Comparison of ENCODE assay signal across 13 cellular contexts in genomic region chr9:136241540-136241939, GRCh38. TPM values are rescaled to one million over a fixed set of nuclear protein-coding genes. Genes with fewer than 3 reads are reported as not detected.
"Had no signal": no experiment of that assay in that cellular context is flagged by ENCODE, and none has a peak within 500 bp of the region (broad histone marks: within the 10 kb centered on the region; RNA-seq: fewer than 3 reads in every experiment).

No MANE protein-coding gene starts in this region.

- H3K27me3 Mint-ChIP-seq: activated CD4-positive, alpha-beta T cell treated with anti-CD3 and anti-CD28 coated beads, Interleukin-2, amount 10 ng/mL, durations not matched to agents 24 days and 14 days; activated naive CD4-positive, alpha-beta T cell treated with anti-CD3 and anti-CD28 coated beads, Interleukin-2, amount 50 U/mL, for 24 hours had no signal

- H3K27me3 ChIP-seq: gastroesophageal sphincter, hepatocyte, tibial artery, uterus had no signal

- H3K9me3 ChIP-seq: gastroesophageal sphincter, tibial artery, uterus had no signal

- H3K27ac Mint-ChIP-seq: activated CD4-positive, alpha-beta T cell treated with anti-CD3 and anti-CD28 coated beads, Interleukin-2, amount 10 ng/mL, durations not matched to agents 24 days and 14 days; activated naive CD4-positive, alpha-beta T cell treated with anti-CD3 and anti-CD28 coated beads, Interleukin-2, amount 50 U/mL, for 24 hours; activated T-helper 2 cell treated with anti-CD3 and anti-CD28 coated beads, Interferon-gamma antibody, Interleukin-2, Interleukin-4, amounts not matched to agents 10 μg/mL and 5 μg/mL and 100 μg/mL, durations not matched to agents 14 hours and 24 hours and 36 hours; mesothelial cell of epicardium had no signal

- H2AFZ ChIP-seq: hepatocyte had no signal

- H3K4me2 ChIP-seq: hepatocyte had no signal

- H3K4me3 ChIP-seq: gastroesophageal sphincter, hepatocyte, skin epidermis, tibial artery, uterus had no signal

- H3K36me3 ChIP-seq: brain microvascular endothelial cell, uterus had no signal

- H3K4me3 Mint-ChIP-seq: activated CD4-positive, alpha-beta T cell treated with anti-CD3 and anti-CD28 coated beads, Interleukin-2, amount 10 ng/mL, durations not matched to agents 24 days and 14 days; activated naive CD4-positive, alpha-beta T cell treated with anti-CD3 and anti-CD28 coated beads, Interleukin-2, amount 50 U/mL, for 24 hours; mesothelial cell of epicardium had no signal

- ATAC-seq: gastroesophageal sphincter had no signal

- H3K36me3 Mint-ChIP-seq: mesothelial cell of epicardium had no signal

- DNase-seq: activated CD4-positive, alpha-beta T cell treated with anti-CD3 and anti-CD28 coated beads, Interleukin-2, amount 10 ng/mL, durations not matched to agents 24 days and 14 days; amygdala; brain microvascular endothelial cell; effector memory CD4-positive, alpha-beta T cell; posterior cingulate gyrus; tibial artery; uterus had no signal

- H3K9me3 Mint-ChIP-seq: activated CD4-positive, alpha-beta T cell treated with anti-CD3 and anti-CD28 coated beads, Interleukin-2, amount 10 ng/mL, durations not matched to agents 24 days and 14 days; activated naive CD4-positive, alpha-beta T cell treated with anti-CD3 and anti-CD28 coated beads, Interleukin-2, amount 50 U/mL, for 24 hours; activated T-helper 2 cell treated with anti-CD3 and anti-CD28 coated beads, Interferon-gamma antibody, Interleukin-2, Interleukin-4, amounts not matched to agents 10 μg/mL and 5 μg/mL and 100 μg/mL, durations not matched to agents 14 hours and 24 hours and 36 hours; mesothelial cell of epicardium had no signal

RNA-seq across cellular contexts. Expression of gene LHX3, which starts 36.6 kb away (rescaled TPM):
- polyA plus RNA-seq: hepatocyte had no signal
